Comparison of ENCODE assay signal across 8 cellular contexts in genomic region chr19:38433268-38433733, GRCh38.
DNase-seq lines count a peak whose midpoint lies in the region; ATAC-seq lines count a peak whose summit lies in the region.

RYR1 (plus strand) TSS chr19:38433691; CDS start chr19:38433830, 139 bp downstream.

- H3K9ac ChIP-seq in ES-I3 (ENCODE audit: low read depth, low read length) = peak within 1 kb of the TSS; percentile 57
- H3K9ac ChIP-seq in adipocyte (ENCODE audit: low read length) = no peak within 1 kb of the TSS

- no peak for ATAC-seq in HG03378 (IDR thresholded peaks at IDR 0.05; ENCODE audit: unreplicated experiment)
- no peak for ATAC-seq in GM18519 (IDR thresholded peaks at IDR 0.05; ENCODE audit: low FRiP score, unreplicated experiment)

- H3K4me1 ChIP-seq in ES-I3 (ENCODE audit: insufficient read depth, low read length) (peaks cover 10% of the 10 kb centered on the region), adipocyte (ENCODE audit: control insufficient read depth, insufficient read depth, low read length) (no peaks in the 10 kb centered on the region)

- DNase-seq in RPMI8226 (peak; percentile 75), adipocyte (ENCODE audit: low read depth) (peak; percentile 19), iris pigment epithelial cell (ENCODE audit: low read depth) (peak; percentile 33), glomerular visceral epithelial cell (ENCODE audit: extremely low spot score) (no peak)
- peak; percentile 45 to 60 for DNase-seq in stimulated activated CD8-positive, alpha-beta memory T cell treated with anti-CD3 and anti-CD28 coated beads, Interleukin-2, amount 100 ng/mL, for 48 hours (ENCODE audit: low read depth in 2 of 2)

- H3K9me3 ChIP-seq in ES-I3 (ENCODE audit: control insufficient read depth, insufficient read depth, low read length) (no peaks in the 10 kb centered on the region), adipocyte (ENCODE audit: control insufficient read depth, low read length) (no peaks in the 10 kb centered on the region)

- no peak within 1 kb of the TSS for H3K4me3 ChIP-seq in adipocyte (ENCODE audit: low read length)

- H3K36me3 ChIP-seq in ES-I3 (ENCODE audit: insufficient read depth, low read length) (no peaks in the 10 kb centered on the region), adipocyte (ENCODE audit: control insufficient read depth, insufficient read depth, low read length, severe bottlenecking) (no peaks in the 10 kb centered on the region)

- H3K27me3 ChIP-seq in adipocyte (replicated peaks; ENCODE audit: control insufficient read depth, insufficient read depth, low read length) = peaks cover 48% of the 10 kb centered on the region
